Comparison of ENCODE assay signal across 20 cellular contexts in genomic region chr7:132239422-132239994, GRCh38.
DNase-seq lines count a peak whose midpoint lies in the region; ATAC-seq and TF ChIP-seq lines count a peak whose summit lies in the region.
"Had no signal": no experiment of that assay in that cellular context is flagged by ENCODE, and none has a peak within 500 bp of the region (broad histone marks: within the 10 kb centered on the region; RNA-seq: fewer than 3 reads in every experiment).

No MANE protein-coding gene starts in this region.

- POLR2A ChIA-PET in HEK293 (lab: Yijun Ruan, JAX) (no interaction called here), RWPE1 (lab: Yijun Ruan, JAX; ENCODE audit: low non-redundant PET) (no interaction called here)

- CTCF ChIA-PET in HEK293 (lab: Yijun Ruan, JAX) (interaction anchor here (0.6 to 1.6 kb wide), 3 partner anchors 9 to 205 kb away, joined by 3 to 4 read pairs (median 4); no protein-coding TSS in a partner anchor), RWPE1 (lab: Yijun Ruan, JAX) (no interaction called here)

- no peak overlapping the region for H3K4me3 ChIP-seq in HEK293 (ENCODE audit: low read depth, low read length)
- no peak overlapping the region for H3K4me3 ChIP-seq in tibial nerve
- no peak overlapping the region for H3K4me3 ChIP-seq in upper lobe of left lung
- H3K4me3 ChIP-seq: esophagus squamous epithelium, lower lobe of right lung, Peyer's patch, prostate gland, suprapubic skin had no signal

- H3K27me3 ChIP-seq in tibial nerve (no peaks in the 10 kb centered on the region), upper lobe of left lung (no peaks in the 10 kb centered on the region)
- H3K27me3 ChIP-seq: Peyer's patch, suprapubic skin had no signal

- no peak overlapping the region for H3K4me3 Mint-ChIP-seq in activated naive CD8-positive, alpha-beta T cell treated with anti-CD3 and anti-CD28 coated beads, Interleukin-2, amount 50 U/mL, for 24 hours
- H3K4me3 Mint-ChIP-seq in stimulated activated naive CD8-positive, alpha-beta T cell treated with anti-CD3 and anti-CD28 coated beads, Interleukin-15, amount 100 ng/mL, for 72 hours = no peak overlapping the region
- H3K4me3 Mint-ChIP-seq: activated naive CD8-positive, alpha-beta T cell treated with anti-CD3 and anti-CD28 coated beads, Interleukin-2, amount 10 ng/mL, durations not matched to agents 7 days and 5 days; T-helper 17 cell had no signal

- no peaks in the 10 kb centered on the region for H3K9me3 Mint-ChIP-seq in activated naive CD8-positive, alpha-beta T cell treated with anti-CD3 and anti-CD28 coated beads, Interleukin-2, amount 50 U/mL, for 24 hours
- no peaks in the 10 kb centered on the region for H3K9me3 Mint-ChIP-seq in stimulated activated naive CD8-positive, alpha-beta T cell treated with anti-CD3 and anti-CD28 coated beads, Interleukin-15, amount 100 ng/mL, for 72 hours
- H3K9me3 Mint-ChIP-seq: activated naive CD8-positive, alpha-beta T cell treated with anti-CD3 and anti-CD28 coated beads, Interleukin-2, amount 10 ng/mL, durations not matched to agents 7 days and 5 days had no signal

- peaks cover 13% of the 10 kb centered on the region for H3K4me1 ChIP-seq in HEK293 (ENCODE audit: control insufficient read depth, insufficient read depth, low read length)
- no peaks in the 10 kb centered on the region for H3K4me1 ChIP-seq in tibial nerve
- H3K4me1 ChIP-seq in upper lobe of left lung = no peaks in the 10 kb centered on the region
- H3K4me1 ChIP-seq: lower lobe of right lung, Peyer's patch, prostate gland had no signal

- TF ChIP-seq CTCF in HEK293 (tag by site-specific recombination; IDR thresholded peaks at IDR 0.05) = no peak; the same call in 1 of the 2 replicates
- no peak for TF ChIP-seq CTCF in RWPE1 (conservative IDR thresholded peaks at IDR 0.05; ENCODE audit: low read depth)
- TF ChIP-seq CTCF in tibial nerve (IDR thresholded peaks at IDR 0.05) = no peak
- TF ChIP-seq CTCF in upper lobe of left lung (IDR thresholded peaks at IDR 0.05) = no peak

- H3K36me3 Mint-ChIP-seq in activated naive CD8-positive, alpha-beta T cell treated with anti-CD3 and anti-CD28 coated beads, Interleukin-2, amount 50 U/mL, for 24 hours (ENCODE audit: low read depth) = no peaks in the 10 kb centered on the region
- H3K36me3 Mint-ChIP-seq: activated naive CD8-positive, alpha-beta T cell treated with anti-CD3 and anti-CD28 coated beads, Interleukin-2, amount 10 ng/mL, durations not matched to agents 7 days and 5 days had no signal

- H3K36me3 ChIP-seq in HEK293 (ENCODE audit: control insufficient read depth in 2 of 2, insufficient read depth in 1 of 2, low read length in 2 of 2) = no peaks in the 10 kb centered on the region
- no peaks in the 10 kb centered on the region for H3K36me3 ChIP-seq in tibial nerve
- no peaks in the 10 kb centered on the region for H3K36me3 ChIP-seq in upper lobe of left lung
- H3K36me3 ChIP-seq: esophagus squamous epithelium, lower lobe of right lung, Peyer's patch, prostate gland, suprapubic skin had no signal

- no peak overlapping the region for H3K27ac Mint-ChIP-seq in activated naive CD8-positive, alpha-beta T cell treated with anti-CD3 and anti-CD28 coated beads, Interleukin-2, amount 50 U/mL, for 24 hours
- H3K27ac Mint-ChIP-seq in stimulated activated naive CD8-positive, alpha-beta T cell treated with anti-CD3 and anti-CD28 coated beads, Interleukin-15, amount 100 ng/mL, for 72 hours = no peak overlapping the region
- H3K27ac Mint-ChIP-seq: activated naive CD8-positive, alpha-beta T cell treated with anti-CD3 and anti-CD28 coated beads, Interleukin-2, amount 10 ng/mL, durations not matched to agents 7 days and 5 days; T-helper 17 cell had no signal

- H3K4me1 Mint-ChIP-seq in activated naive CD8-positive, alpha-beta T cell treated with anti-CD3 and anti-CD28 coated beads, Interleukin-2, amount 50 U/mL, for 24 hours = no peaks in the 10 kb centered on the region
- H3K4me1 Mint-ChIP-seq in stimulated activated naive CD8-positive, alpha-beta T cell treated with anti-CD3 and anti-CD28 coated beads, Interleukin-15, amount 100 ng/mL, for 72 hours = no peaks in the 10 kb centered on the region
- H3K4me1 Mint-ChIP-seq: activated naive CD8-positive, alpha-beta T cell treated with anti-CD3 and anti-CD28 coated beads, Interleukin-2, amount 10 ng/mL, durations not matched to agents 7 days and 5 days; T-helper 17 cell had no signal

- H3K9me3 ChIP-seq in HEK293 (ENCODE audit: control insufficient read depth, insufficient read depth, low read depth, low read length) = no peaks in the 10 kb centered on the region
- no peaks in the 10 kb centered on the region for H3K9me3 ChIP-seq in tibial nerve
- no peaks in the 10 kb centered on the region for H3K9me3 ChIP-seq in upper lobe of left lung
- H3K9me3 ChIP-seq: esophagus squamous epithelium, lower lobe of right lung, Peyer's patch, prostate gland, suprapubic skin had no signal

- TF ChIP-seq EP300 in tibial nerve (IDR thresholded peaks at IDR 0.05) = no peak
- TF ChIP-seq EP300 in upper lobe of left lung (IDR thresholded peaks at IDR 0.05) = no peak

- TF ChIP-seq POLR2A in tibial nerve (IDR thresholded peaks at IDR 0.05) = no peak
- no peak for TF ChIP-seq POLR2A in upper lobe of left lung (IDR thresholded peaks at IDR 0.05)

- H3K27ac ChIP-seq in HEK293 (ENCODE audit: extremely low read depth, low read depth, low read length) (no peak overlapping the region), RWPE1 (no peak overlapping the region), tibial nerve (no peak overlapping the region), upper lobe of left lung (no peak overlapping the region)
- H3K27ac ChIP-seq: C4-2B, esophagus squamous epithelium, lower lobe of right lung, Peyer's patch, prostate gland, suprapubic skin had no signal

- 84 to 88% methylated on average over 5 of the region's 5 CpGs for WGBS in tibial nerve, 2 donors
- WGBS in upper lobe of left lung, 2 donors = 77 to 91% methylated on average over 5 of the region's 5 CpGs

- ATAC-seq in esophagus mucosa = peak; percentile 75
- ATAC-seq in activated naive CD8-positive, alpha-beta T cell treated with anti-CD3 and anti-CD28 coated beads, Interleukin-2, amount 50 U/mL, for 24 hours = no peak
- ATAC-seq in stimulated activated naive CD8-positive, alpha-beta T cell treated with anti-CD3 and anti-CD28 coated beads, Interleukin-15, amount 100 ng/mL, for 72 hours = no peak
- ATAC-seq in upper lobe of left lung (ENCODE audit: low FRiP score in 2 of 2) = no peak
- ATAC-seq: lower lobe of right lung, T-helper 17 cell had no signal

- H3K27me3 Mint-ChIP-seq in activated naive CD8-positive, alpha-beta T cell treated with anti-CD3 and anti-CD28 coated beads, Interleukin-2, amount 50 U/mL, for 24 hours = peaks cover 2% of the 10 kb centered on the region
- no peaks in the 10 kb centered on the region for H3K27me3 Mint-ChIP-seq in stimulated activated naive CD8-positive, alpha-beta T cell treated with anti-CD3 and anti-CD28 coated beads, Interleukin-15, amount 100 ng/mL, for 72 hours
- H3K27me3 Mint-ChIP-seq: activated naive CD8-positive, alpha-beta T cell treated with anti-CD3 and anti-CD28 coated beads, Interleukin-2, amount 10 ng/mL, durations not matched to agents 7 days and 5 days; T-helper 17 cell had no signal

- DNase-seq in DMS79 treated with DMSO at 0.1 percent for 48 hours (lab: John Stamatoyannopoulos, UW) = peak; percentile 85
- DNase-seq in RWPE1 (ENCODE audit: low spot score) = peak; percentile 36
- no peak for DNase-seq in activated naive CD8-positive, alpha-beta T cell treated with anti-CD3 and anti-CD28 coated beads, Interleukin-2, amount 50 U/mL, for 24 hours
- DNase-seq in tibial nerve (ENCODE audit: low spot score in 2 of 2) = no peak
- no peak for DNase-seq in stimulated activated naive CD8-positive, alpha-beta T cell treated with anti-CD3 and anti-CD28 coated beads, Interleukin-15, amount 100 ng/mL, for 72 hours
- no peak for DNase-seq in upper lobe of left lung
- DNase-seq: activated effector memory CD4-positive, alpha-beta T cell treated with Interleukin-2 at 50 U/mL for 16 hours; activated naive CD8-positive, alpha-beta T cell treated with anti-CD3 and anti-CD28 coated beads, Interleukin-2, amount 10 ng/mL, durations not matched to agents 7 days and 5 days; effector CD4-positive, alpha-beta T cell; esophagus squamous epithelium; lower lobe of right lung; NCI-H1436 treated with DMSO at 0.1 percent for 48 hours; NCI-H226; Peyer's patch; T-helper 17 cell had no signal

TF ChIP-seq in HEK293, 187 proteins besides CTCF, POLR2A, EP300 and RAD21:
- TF ChIP-seq ZNF18 (tag by site-specific recombination; IDR thresholded peaks at IDR 0.05) = no peak
- TF ChIP-seq, protein P1, sequence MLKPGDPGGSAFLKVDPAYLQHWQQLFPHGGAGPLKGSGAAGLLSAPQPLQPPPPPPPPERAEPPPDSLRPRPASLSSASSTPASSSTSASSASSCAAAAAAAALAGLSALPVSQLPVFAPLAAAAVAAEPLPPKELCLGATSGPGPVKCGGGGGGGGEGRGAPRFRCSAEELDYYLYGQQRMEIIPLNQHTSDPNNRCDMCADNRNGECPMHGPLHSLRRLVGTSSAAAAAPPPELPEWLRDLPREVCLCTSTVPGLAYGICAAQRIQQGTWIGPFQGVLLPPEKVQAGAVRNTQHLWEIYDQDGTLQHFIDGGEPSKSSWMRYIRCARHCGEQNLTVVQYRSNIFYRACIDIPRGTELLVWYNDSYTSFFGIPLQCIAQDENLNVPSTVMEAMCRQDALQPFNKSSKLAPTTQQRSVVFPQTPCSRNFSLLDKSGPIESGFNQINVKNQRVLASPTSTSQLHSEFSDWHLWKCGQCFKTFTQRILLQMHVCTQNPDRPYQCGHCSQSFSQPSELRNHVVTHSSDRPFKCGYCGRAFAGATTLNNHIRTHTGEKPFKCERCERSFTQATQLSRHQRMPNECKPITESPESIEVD (tag by site-specific recombination; IDR thresholded peaks at IDR 0.05) = no peak
- no peak for TF ChIP-seq ZEB2 (tag by site-specific recombination; IDR thresholded peaks at IDR 0.05)
- peak; percentile 22; the same call in 1 of the 2 replicates for TF ChIP-seq ZBTB48 (tag by site-specific recombination; IDR thresholded peaks at IDR 0.05)
- TF ChIP-seq ZNF658 (tag by site-specific recombination; IDR thresholded peaks at IDR 0.05) = no peak
- no peak for TF ChIP-seq ZNF654 (tag by site-specific recombination; IDR thresholded peaks at IDR 0.05; ENCODE audit: low read depth)
- no peak for TF ChIP-seq ZNF416 (tag by site-specific recombination; IDR thresholded peaks at IDR 0.05)

Comparison
In these comparisons a context has a peak if more than half of its experiments do, and no peak if none do; other contexts are left out.
1. DNase-seq: peak in DMS79 treated with DMSO at 0.1 percent for 48 hours (single experiment) and RWPE1 (single experiment); none in activated naive CD8-positive, alpha-beta T cell treated with anti-CD3 and anti-CD28 coated beads, Interleukin-2, amount 50 U/mL, for 24 hours (single experiment), tibial nerve (0 of 2), stimulated activated naive CD8-positive, alpha-beta T cell treated with anti-CD3 and anti-CD28 coated beads, Interleukin-15, amount 100 ng/mL, for 72 hours (0 of 2) and upper lobe of left lung (0 of 2).